ENCODE assay signal across 8 cellular contexts in the genomic region with DNA sequence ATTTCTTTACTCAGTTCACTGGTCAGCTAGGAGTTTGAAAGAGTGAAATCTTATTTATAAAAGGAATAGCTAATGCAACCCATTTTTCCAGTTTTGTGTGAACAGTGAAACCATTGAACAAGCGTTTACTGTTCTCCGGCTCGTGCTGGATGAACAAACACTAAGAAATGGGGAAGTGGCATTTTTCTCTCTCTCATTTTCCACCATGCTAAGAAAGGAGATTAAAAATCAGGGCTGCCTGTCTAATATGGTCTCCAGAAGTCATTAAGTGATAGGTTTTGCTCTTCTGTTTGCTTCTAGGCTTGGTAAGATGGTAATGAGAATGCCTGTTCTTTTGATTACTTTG. TPM values are rescaled to one million over a fixed set of nuclear protein-coding genes. Genes with fewer than 3 reads are reported as not detected.
DNase-seq lines count a peak whose midpoint lies in the region; ATAC-seq and TF ChIP-seq lines count a peak whose summit lies in the region.

No MANE protein-coding gene starts in this region.

- H3K4me1 ChIP-seq in Karpas-422 (ENCODE audit: low read length) (peaks cover 37% of the 10 kb centered on the region), mucosa of rectum (ENCODE audit: control insufficient read depth in 2 of 2, insufficient read depth in 2 of 2, low read length in 2 of 2) (peaks cover 12% of the 10 kb centered on the region in 2 donors)

- peaks cover 7% of the 10 kb centered on the region; the same call in 1 of the 2 replicates for H3K36me3 ChIP-seq in Karpas-422 (ENCODE audit: insufficient read depth, low read length)
- H3K36me3 ChIP-seq in mucosa of rectum (ENCODE audit: control insufficient read depth in 2 of 2, insufficient read depth in 2 of 2, low read length in 2 of 2), result no peaks in the 10 kb centered on the region

- H3K27me3 ChIP-seq in Karpas-422 (ENCODE audit: low read length) (no peaks in the 10 kb centered on the region), mucosa of rectum (ENCODE audit: control insufficient read depth in 2 of 2, insufficient read depth in 2 of 2, low read length in 2 of 2) (no peaks in the 10 kb centered on the region)

- H3K4me3 Mint-ChIP-seq in MCF 10A (ENCODE audit: unreplicated experiment), result peak overlapping the region; percentile 87

- no TSS peak for BruUV-seq in MCF 10A (replicated peaks; lab: Mats Ljungman, UMichigan)

- peaks cover 48% of the 10 kb centered on the region for H3K79me2 ChIP-seq in Karpas-422 (ENCODE audit: low read length)

- H3K4me1 Mint-ChIP-seq in MCF 10A (ENCODE audit: insufficient read depth, unreplicated experiment), result peaks cover 4% of the 10 kb centered on the region

- no peaks in the 10 kb centered on the region for H3K27me3 Mint-ChIP-seq in MCF 10A (ENCODE audit: insufficient read depth, unreplicated experiment)

- no peaks in the 10 kb centered on the region for H3K9me2 ChIP-seq in Karpas-422 (replicated peaks; ENCODE audit: insufficient read depth, low read length)

- intact Hi-C loops in MCF 10A (cut with micrococcal nuclease), result no loop called here

- TF ChIP-seq CTCF in MCF 10A (IDR thresholded peaks at IDR 0.05; ENCODE audit: unreplicated experiment), result no peak

- H3K9me3 ChIP-seq in Karpas-422 (ENCODE audit: low read length) (no peaks in the 10 kb centered on the region), mucosa of rectum (ENCODE audit: control insufficient read depth in 2 of 2, low read length in 2 of 2) (no peaks in the 10 kb centered on the region)

- no peaks in the 10 kb centered on the region for H3K9me3 Mint-ChIP-seq in MCF 10A (ENCODE audit: unreplicated experiment)

- peak overlapping the region; percentile 87 for H3K4me2 ChIP-seq in Karpas-422 (ENCODE audit: low read depth, low read length, poor library complexity, severe bottlenecking)

- DNase-seq in GDM1 (lab: John Stamatoyannopoulos, UW), result peak; percentile 22
- peak; percentile 83 for DNase-seq in Karpas-422
- no peak for DNase-seq in MCF 10A (ENCODE audit: unreplicated experiment)
- DNase-seq in GM19238 (ENCODE audit: insufficient read length, low spot score), result no peak
- DNase-seq in HPDE6-E6E7 (ENCODE audit: extremely low spot score), result no peak
- no peak for DNase-seq in medulla oblongata (ENCODE audit: extremely low spot score)

- peaks cover 12% of the 10 kb centered on the region; the same call in 1 of the 2 replicates for H4K20me1 ChIP-seq in Karpas-422 (ENCODE audit: insufficient read depth, low read depth, low read length)

- peak; percentile 25 for ATAC-seq in GM21576 (IDR thresholded peaks at IDR 0.05; ENCODE audit: unreplicated experiment)

- H3K4me3 ChIP-seq in Karpas-422 (ENCODE audit: low read length) (peak overlapping the region; percentile 94), mucosa of rectum (ENCODE audit: low read length in 2 of 2) (peak overlapping the region; percentile 89 to 98)

- H3K36me3 Mint-ChIP-seq in MCF 10A (ENCODE audit: insufficient read depth, unreplicated experiment), result peaks cover 6% of the 10 kb centered on the region

- peak overlapping the region; percentile 93 for H3K9ac ChIP-seq in Karpas-422 (ENCODE audit: low read length)
- H3K9ac ChIP-seq in mucosa of rectum (ENCODE audit: low read depth in 1 of 2, low read length in 2 of 2), result peak overlapping the region; percentile 97 to 99

- POLR2A ChIA-PET in MCF 10A (lab: Yijun Ruan, JAX), result interaction anchor here (0.6 to 4.5 kb wide), 8 partner anchors 10 to 56 kb away, joined by 3 to 37 read pairs (median 4); no protein-coding TSS in a partner anchor

- H2AFZ ChIP-seq in Karpas-422 (ENCODE audit: low read length), result peak overlapping the region; percentile 35; the same call in 1 of the 2 replicates

- CTCF ChIA-PET in MCF 10A (lab: Yijun Ruan, JAX), result interaction anchor here (0.6 to 1.4 kb wide), 4 partner anchors 17 to 198 kb away, joined by 3 to 5 read pairs (median 3); no protein-coding TSS in a partner anchor

- peak overlapping the region; percentile 89 for H3K27ac Mint-ChIP-seq in MCF 10A (ENCODE audit: low read depth, unreplicated experiment)

- H3K27ac ChIP-seq in Karpas-422 (ENCODE audit: low read length) (peak overlapping the region; percentile 79), mucosa of rectum (ENCODE audit: low read depth in 2 of 2, low read length in 2 of 2) (peak overlapping the region; percentile 90 to 94)

RNA-seq across cellular contexts. Expression of gene SFT2D1, which starts 0.8 kb away (rescaled TPM):
- 71.6 and 119 TPM in 2 replicates for total RNA-seq in Karpas-422 (2014; rRNA removed; shearing (Covaris generic); ENCODE audit: low replicate concordance)
- total RNA-seq in MCF 10A (2022), result 39.5 and 43.3 TPM in 2 replicates

RNA-seq across cellular contexts. Expression of gene PRR18, which starts 34.9 kb away (rescaled TPM):
- 0.14 TPM in 1 of 2 replicates, not detected in the other for total RNA-seq in Karpas-422 (2014; rRNA removed; shearing (Covaris generic); ENCODE audit: low replicate concordance)
- total RNA-seq in MCF 10A (2022), result 0.12 TPM in 1 of 2 replicates, not detected in the other

RNA-seq across cellular contexts. Expression of gene MPC1, which starts 39.6 kb away (rescaled TPM):
- total RNA-seq in Karpas-422 (2014; rRNA removed; shearing (Covaris generic); ENCODE audit: low replicate concordance), result 62.7 and 109 TPM in 2 replicates
- 31.8 and 33.1 TPM in 2 replicates for total RNA-seq in MCF 10A (2022)

Comparison
In these comparisons a context has a peak if more than half of its experiments do, and no peak if none do; other contexts are left out.
1. DNase-seq: peak in GDM1 (single experiment) and Karpas-422 (single experiment); none in MCF 10A (single experiment), GM19238 (single experiment), HPDE6-E6E7 (single experiment) and medulla oblongata (single experiment).